Comparison of ENCODE assay signal across 1 cellular context in the genomic region with DNA sequence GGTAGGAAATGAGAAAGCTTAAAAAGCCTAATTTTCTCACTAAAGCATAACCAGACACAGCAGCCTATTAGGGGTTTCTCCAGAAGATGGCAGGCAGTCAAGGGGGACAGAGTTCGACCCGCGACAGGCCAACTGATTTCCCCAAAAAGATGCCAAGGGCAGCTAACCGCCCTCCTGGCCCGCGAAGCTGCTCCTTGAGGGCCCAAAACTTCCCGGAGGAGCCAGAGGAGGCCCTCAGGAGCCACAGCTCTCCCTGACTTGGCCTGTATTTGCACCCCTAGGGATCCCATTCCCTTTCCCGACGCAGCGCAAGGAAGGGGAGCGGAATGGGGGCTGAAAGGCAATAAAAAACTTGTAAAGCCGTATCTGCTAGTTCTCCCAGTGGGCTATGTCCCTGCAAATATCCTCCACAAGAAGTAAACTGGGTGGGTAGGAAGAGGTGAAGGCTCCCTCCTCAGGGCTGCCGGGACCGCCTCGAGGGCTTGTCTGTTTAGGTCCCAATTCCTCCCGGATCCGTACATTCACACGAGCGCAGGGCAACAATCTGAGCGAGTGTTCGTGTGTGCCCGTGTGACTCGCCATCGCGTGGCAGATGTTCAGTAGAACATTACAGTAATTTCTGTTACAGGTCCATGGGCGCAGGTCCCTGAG.
TF ChIP-seq lines count a peak whose summit lies in the region.

No MANE protein-coding gene starts in this region.

TF ChIP-seq in HepG2, 621 proteins besides CTCF, POLR2A, EP300 and RAD21 (continued from another document and continues in another):
- TF ChIP-seq ZNF407 (CRISPR knock-in tag; IDR thresholded peaks at IDR 0.05; ENCODE audit: not compliant biosample characterization) (no peak), SETDB1 (CRISPR knock-in tag; IDR thresholded peaks at IDR 0.05; ENCODE audit: borderline replicate concordance) (no peak), ATF4 (CRISPR knock-in tag; IDR thresholded peaks at IDR 0.05) (no peak), EEA1 (CRISPR knock-in tag; IDR thresholded peaks at IDR 0.05; ENCODE audit: borderline replicate concordance) (no peak), ZNF333 (CRISPR knock-in tag; IDR thresholded peaks at IDR 0.05; ENCODE audit: borderline replicate concordance) (0 out of 2 replicates have a peak, but pooled peaks have one; percentile 39), ZNF720 (CRISPR knock-in tag; IDR thresholded peaks at IDR 0.05) (no peak), ZNF292 (CRISPR knock-in tag; IDR thresholded peaks at IDR 0.05; ENCODE audit: borderline replicate concordance, low read depth) (no peak), ZNF101 (CRISPR knock-in tag; IDR thresholded peaks at IDR 0.05; ENCODE audit: borderline replicate concordance, low read depth) (no peak), ZNF12 (CRISPR knock-in tag; IDR thresholded peaks at IDR 0.05) (peak; percentile 64; the same call in 1 of the 2 replicates), ZNF33B (CRISPR knock-in tag; IDR thresholded peaks at IDR 0.05) (0 out of 2 replicates have a peak, but pooled peaks have one; percentile 88), ZNF33A (CRISPR knock-in tag; IDR thresholded peaks at IDR 0.05; ENCODE audit: borderline replicate concordance) (peak; percentile 89; the same call in 1 of the 2 replicates), ZNF816 (CRISPR knock-in tag; IDR thresholded peaks at IDR 0.05; ENCODE audit: borderline replicate concordance) (0 out of 2 replicates have a peak, but pooled peaks have one; percentile 84), MZF1 (CRISPR knock-in tag; IDR thresholded peaks at IDR 0.05; ENCODE audit: borderline replicate concordance) (no peak), CBX5 (CRISPR knock-in tag; IDR thresholded peaks at IDR 0.05; ENCODE audit: borderline replicate concordance) (no peak), MIER3 (CRISPR knock-in tag; IDR thresholded peaks at IDR 0.05; ENCODE audit: borderline replicate concordance) (no peak), ARID2 (CRISPR knock-in tag; IDR thresholded peaks at IDR 0.05; ENCODE audit: borderline replicate concordance) (peak; percentile 77), ZNF234 (CRISPR knock-in tag; conservative IDR thresholded peaks at IDR 0.05) (no peak), MAFG (CRISPR knock-in tag; IDR thresholded peaks at IDR 0.05) (no peak), ZNF501 (CRISPR knock-in tag; IDR thresholded peaks at IDR 0.05) (no peak), MYNN (CRISPR knock-in tag; IDR thresholded peaks at IDR 0.05; ENCODE audit: low read depth) (peak; percentile 22; the same call in 1 of the 2 replicates), ZNF329 (CRISPR knock-in tag; IDR thresholded peaks at IDR 0.05; ENCODE audit: low read depth) (no peak; the same call in 1 of the 2 replicates), RBFOX2 (IDR thresholded peaks at IDR 0.05; ENCODE audit: low read depth, low read length) (no peak), PCBP1 (IDR thresholded peaks at IDR 0.05; ENCODE audit: borderline replicate concordance, low read depth, low read length) (no peak), ARNT (IDR thresholded peaks at IDR 0.05) (no peak), ZNF207 (IDR thresholded peaks at IDR 0.05; ENCODE audit: borderline replicate concordance) (no peak), ZNF468 (CRISPR knock-in tag; IDR thresholded peaks at IDR 0.05) (0 out of 2 replicates have a peak, but pooled peaks have one; percentile 51), ATF7 (IDR thresholded peaks at IDR 0.05) (no peak), ATF7 (CRISPR knock-in tag; IDR thresholded peaks at IDR 0.05) (peak; percentile 71; the same call in 1 of the 2 replicates)
- TF ChIP-seq, protein P1, sequence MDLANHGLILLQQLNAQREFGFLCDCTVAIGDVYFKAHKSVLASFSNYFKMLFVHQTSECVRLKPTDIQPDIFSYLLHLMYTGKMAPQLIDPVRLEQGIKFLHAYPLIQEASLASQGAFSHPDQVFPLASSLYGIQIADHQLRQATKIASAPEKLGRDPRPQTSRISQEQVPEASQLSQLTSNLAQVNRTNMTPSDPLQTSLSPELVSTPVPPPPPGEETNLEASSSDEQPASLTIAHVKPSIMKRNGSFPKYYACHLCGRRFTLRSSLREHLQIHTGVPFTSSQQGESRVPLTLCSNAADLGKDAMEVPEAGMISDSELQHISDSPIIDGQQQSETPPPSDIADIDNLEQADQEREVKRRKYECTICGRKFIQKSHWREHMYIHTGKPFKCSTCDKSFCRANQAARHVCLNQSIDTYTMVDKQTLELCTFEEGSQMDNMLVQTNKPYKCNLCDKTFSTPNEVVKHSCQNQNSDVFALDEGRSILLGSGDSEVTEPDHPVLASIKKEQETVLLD (CRISPR knock-in tag; IDR thresholded peaks at IDR 0.05; ENCODE audit: low read depth): no peak
- TF ChIP-seq, protein P2, sequence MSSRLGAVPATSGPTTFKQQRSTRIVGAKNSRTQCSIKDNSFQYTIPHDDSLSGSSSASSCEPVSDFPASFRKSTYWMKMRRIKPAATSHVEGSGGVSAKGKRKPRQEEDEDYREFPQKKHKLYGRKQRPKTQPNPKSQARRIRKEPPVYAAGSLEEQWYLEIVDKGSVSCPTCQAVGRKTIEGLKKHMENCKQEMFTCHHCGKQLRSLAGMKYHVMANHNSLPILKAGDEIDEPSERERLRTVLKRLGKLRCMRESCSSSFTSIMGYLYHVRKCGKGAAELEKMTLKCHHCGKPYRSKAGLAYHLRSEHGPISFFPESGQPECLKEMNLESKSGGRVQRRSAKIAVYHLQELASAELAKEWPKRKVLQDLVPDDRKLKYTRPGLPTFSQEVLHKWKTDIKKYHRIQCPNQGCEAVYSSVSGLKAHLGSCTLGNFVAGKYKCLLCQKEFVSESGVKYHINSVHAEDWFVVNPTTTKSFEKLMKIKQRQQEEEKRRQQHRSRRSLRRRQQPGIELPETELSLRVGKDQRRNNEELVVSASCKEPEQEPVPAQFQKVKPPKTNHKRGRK (CRISPR knock-in tag; IDR thresholded peaks at IDR 0.05): no peak
- TF ChIP-seq, protein P3, sequence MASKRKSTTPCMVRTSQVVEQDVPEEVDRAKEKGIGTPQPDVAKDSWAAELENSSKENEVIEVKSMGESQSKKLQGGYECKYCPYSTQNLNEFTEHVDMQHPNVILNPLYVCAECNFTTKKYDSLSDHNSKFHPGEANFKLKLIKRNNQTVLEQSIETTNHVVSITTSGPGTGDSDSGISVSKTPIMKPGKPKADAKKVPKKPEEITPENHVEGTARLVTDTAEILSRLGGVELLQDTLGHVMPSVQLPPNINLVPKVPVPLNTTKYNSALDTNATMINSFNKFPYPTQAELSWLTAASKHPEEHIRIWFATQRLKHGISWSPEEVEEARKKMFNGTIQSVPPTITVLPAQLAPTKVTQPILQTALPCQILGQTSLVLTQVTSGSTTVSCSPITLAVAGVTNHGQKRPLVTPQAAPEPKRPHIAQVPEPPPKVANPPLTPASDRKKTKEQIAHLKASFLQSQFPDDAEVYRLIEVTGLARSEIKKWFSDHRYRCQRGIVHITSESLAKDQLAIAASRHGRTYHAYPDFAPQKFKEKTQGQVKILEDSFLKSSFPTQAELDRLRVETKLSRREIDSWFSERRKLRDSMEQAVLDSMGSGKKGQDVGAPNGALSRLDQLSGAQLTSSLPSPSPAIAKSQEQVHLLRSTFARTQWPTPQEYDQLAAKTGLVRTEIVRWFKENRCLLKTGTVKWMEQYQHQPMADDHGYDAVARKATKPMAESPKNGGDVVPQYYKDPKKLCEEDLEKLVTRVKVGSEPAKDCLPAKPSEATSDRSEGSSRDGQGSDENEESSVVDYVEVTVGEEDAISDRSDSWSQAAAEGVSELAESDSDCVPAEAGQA (IDR thresholded peaks at IDR 0.05; ENCODE audit: low read depth): no peak
- TF ChIP-seq, protein P3 (CRISPR knock-in tag; IDR thresholded peaks at IDR 0.05; ENCODE audit: borderline replicate concordance): no peak
- TF ChIP-seq, protein P4, sequence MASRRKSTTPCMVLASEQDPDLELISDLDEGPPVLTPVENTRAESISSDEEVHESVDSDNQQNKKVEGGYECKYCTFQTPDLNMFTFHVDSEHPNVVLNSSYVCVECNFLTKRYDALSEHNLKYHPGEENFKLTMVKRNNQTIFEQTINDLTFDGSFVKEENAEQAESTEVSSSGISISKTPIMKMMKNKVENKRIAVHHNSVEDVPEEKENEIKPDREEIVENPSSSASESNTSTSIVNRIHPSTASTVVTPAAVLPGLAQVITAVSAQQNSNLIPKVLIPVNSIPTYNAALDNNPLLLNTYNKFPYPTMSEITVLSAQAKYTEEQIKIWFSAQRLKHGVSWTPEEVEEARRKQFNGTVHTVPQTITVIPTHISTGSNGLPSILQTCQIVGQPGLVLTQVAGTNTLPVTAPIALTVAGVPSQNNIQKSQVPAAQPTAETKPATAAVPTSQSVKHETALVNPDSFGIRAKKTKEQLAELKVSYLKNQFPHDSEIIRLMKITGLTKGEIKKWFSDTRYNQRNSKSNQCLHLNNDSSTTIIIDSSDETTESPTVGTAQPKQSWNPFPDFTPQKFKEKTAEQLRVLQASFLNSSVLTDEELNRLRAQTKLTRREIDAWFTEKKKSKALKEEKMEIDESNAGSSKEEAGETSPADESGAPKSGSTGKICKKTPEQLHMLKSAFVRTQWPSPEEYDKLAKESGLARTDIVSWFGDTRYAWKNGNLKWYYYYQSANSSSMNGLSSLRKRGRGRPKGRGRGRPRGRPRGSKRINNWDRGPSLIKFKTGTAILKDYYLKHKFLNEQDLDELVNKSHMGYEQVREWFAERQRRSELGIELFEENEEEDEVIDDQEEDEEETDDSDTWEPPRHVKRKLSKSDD (CRISPR knock-in tag; IDR thresholded peaks at IDR 0.05; ENCODE audit: low read depth): no peak
